Comparison of ENCODE assay signal across 29 cellular contexts in the genomic region with DNA sequence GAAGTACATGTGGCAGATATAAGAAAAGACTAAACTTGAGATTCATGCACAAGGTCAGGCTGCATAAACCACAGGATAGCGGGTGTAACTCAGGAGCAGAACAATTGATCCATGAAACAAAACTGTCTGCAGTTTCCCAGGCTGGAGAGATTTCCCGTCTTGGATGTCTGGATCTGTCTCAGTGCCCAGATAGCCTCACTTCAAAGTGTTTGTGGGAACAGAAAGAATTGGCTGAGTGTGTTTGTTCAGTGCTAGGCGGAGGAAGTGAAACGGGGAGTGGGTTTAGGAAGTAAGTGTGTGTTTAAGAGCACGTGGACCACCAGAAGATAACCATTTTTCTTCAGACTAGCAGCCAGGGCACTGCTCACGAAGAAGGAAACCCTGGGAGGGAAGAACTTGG. TPM values are rescaled to one million over a fixed set of nuclear protein-coding genes. Genes with fewer than 3 reads are reported as not detected.
DNase-seq lines count a peak whose midpoint lies in the region; ATAC-seq, FAIRE-seq and TF ChIP-seq lines count a peak whose summit lies in the region.
"Had no signal": no experiment of that assay in that cellular context is flagged by ENCODE, and none has a peak within 500 bp of the region (broad histone marks: within the 10 kb centered on the region; RNA-seq: fewer than 3 reads in every experiment).

No MANE protein-coding gene starts in this region.

- H3K4me1 ChIP-seq in Loucy (ENCODE audit: insufficient read depth, low read length, poor library complexity, severe bottlenecking): peaks cover 15% of the 10 kb centered on the region
- no peaks in the 10 kb centered on the region; a peak in 2 of 5 replicates for H3K4me1 ChIP-seq in K562 (replicated peaks in 1 of 2; ENCODE audit: control insufficient read depth in 2 of 2, insufficient read depth in 2 of 2, low read length in 2 of 2)
- H3K4me1 ChIP-seq in left lung: no peaks in the 10 kb centered on the region
- H3K4me1 ChIP-seq: testis had no signal

- H3K9me1 ChIP-seq in K562 (ENCODE audit: control insufficient read depth, insufficient read depth, low read length): no peaks in the 10 kb centered on the region

- H3K9ac ChIP-seq in Loucy (ENCODE audit: low read depth, low read length, poor library complexity, severe bottlenecking): no peak overlapping the region
- no peak overlapping the region for H3K9ac ChIP-seq in K562 (ENCODE audit: insufficient read depth in 1 of 2, low read depth in 2 of 2, low read length in 2 of 2)

- in situ Hi-C loops in K562 (cut with MboI): no loop called here

- H3K27ac Mint-ChIP-seq in activated naive CD4-positive, alpha-beta T cell treated with anti-CD3 and anti-CD28 coated beads, Interleukin-2, amount 50 U/mL, for 72 hours: no peak overlapping the region
- H3K27ac Mint-ChIP-seq in activated CD4-positive, alpha-beta T cell treated with anti-CD3 and anti-CD28 coated beads, Interleukin-2, amount 10 ng/mL, durations not matched to agents 24 days and 14 days: no peak overlapping the region
- H3K27ac Mint-ChIP-seq: CD8-positive, alpha-beta T cell had no signal

- no peaks in the 10 kb centered on the region for H3K27me3 ChIP-seq in Loucy (ENCODE audit: insufficient read depth, low read length, poor library complexity, severe bottlenecking)
- no peaks in the 10 kb centered on the region for H3K27me3 ChIP-seq in K562 (ENCODE audit: control insufficient read depth in 2 of 2, insufficient read depth in 2 of 2, low read length in 2 of 2)
- H3K27me3 ChIP-seq in left lung: no peaks in the 10 kb centered on the region
- H3K27me3 ChIP-seq: cardiac muscle cell, testis had no signal

- no peak for TF ChIP-seq EP300 in K562 (IDR thresholded peaks at IDR 0.05; ENCODE audit: low read length)

- H4K20me1 ChIP-seq in Loucy (ENCODE audit: insufficient read depth, low read length, poor library complexity, severe bottlenecking): no peaks in the 10 kb centered on the region
- no peaks in the 10 kb centered on the region for H4K20me1 ChIP-seq in K562 (replicated peaks; ENCODE audit: control insufficient read depth, insufficient read depth, low read length)

- 36% methylated on average over 5 of the region's 6 CpGs for WGBS in K562 (ENCODE audit: insufficient coverage, low coverage, missing lambda C conversion rate)

- H3K4me1 Mint-ChIP-seq in activated CD4-positive, alpha-beta T cell treated with anti-CD3 and anti-CD28 coated beads, Interleukin-2, amount 10 ng/mL, durations not matched to agents 24 days and 14 days: no peaks in the 10 kb centered on the region

- no peaks in the 10 kb centered on the region for H3K36me3 Mint-ChIP-seq in activated naive CD4-positive, alpha-beta T cell treated with anti-CD3 and anti-CD28 coated beads, Interleukin-2, amount 50 U/mL, for 72 hours
- no peaks in the 10 kb centered on the region for H3K36me3 Mint-ChIP-seq in activated CD4-positive, alpha-beta T cell treated with anti-CD3 and anti-CD28 coated beads, Interleukin-2, amount 10 ng/mL, durations not matched to agents 24 days and 14 days (ENCODE audit: low read depth)
- H3K36me3 Mint-ChIP-seq: CD8-positive, alpha-beta T cell had no signal

- H3K27ac ChIP-seq in K562 (ENCODE audit: extremely low read depth, low read depth, low read length) (no peak overlapping the region), left lung (no peak overlapping the region)
- H3K27ac ChIP-seq: cardiac muscle cell, testis, WERI-Rb-1 had no signal

- TF ChIP-seq POLR2A in K562 (conservative IDR thresholded peaks at IDR 0.05): no peak

- intact Hi-C loops in K562 (cut with micrococcal nuclease): no loop called here
- intact Hi-C loops in left lung (cut with DNase I): no loop called here
- intact Hi-C loops in activated CD4-positive, alpha-beta T cell treated with anti-CD3 and anti-CD28 coated beads, Interleukin-2, amount 10 ng/mL, durations not matched to agents 24 days and 14 days (cut with micrococcal nuclease): no loop called here

- H3K36me3 ChIP-seq in Loucy (ENCODE audit: insufficient read depth, low read length) (no peaks in the 10 kb centered on the region), K562 (ENCODE audit: control insufficient read depth, insufficient read depth, low read length) (no peaks in the 10 kb centered on the region), left lung (no peaks in the 10 kb centered on the region)
- H3K36me3 ChIP-seq: cardiac muscle cell, WERI-Rb-1 had no signal

- no peaks in the 10 kb centered on the region for H3K79me2 ChIP-seq in Loucy (ENCODE audit: insufficient read depth, low read length)
- no peaks in the 10 kb centered on the region for H3K79me2 ChIP-seq in K562 (ENCODE audit: control insufficient read depth, insufficient read depth, low read length)

- H3K4me3 ChIP-seq in Loucy (ENCODE audit: low read length, poor library complexity, severe bottlenecking) (no peak overlapping the region), K562 (no peak overlapping the region), left lung (no peak overlapping the region)
- H3K4me3 ChIP-seq: cardiac muscle cell, testis had no signal

- H3K9me3 ChIP-seq in Loucy (ENCODE audit: insufficient read depth, low read depth, low read length) (no peaks in the 10 kb centered on the region), K562 (replicated peaks; ENCODE audit: control insufficient read depth, insufficient read depth, low read depth, low read length) (no peaks in the 10 kb centered on the region), left lung (no peaks in the 10 kb centered on the region)
- H3K9me3 ChIP-seq: testis had no signal

- peaks cover 8% of the 10 kb centered on the region; the same call in 1 of the 2 replicates for H3F3A ChIP-seq in Loucy (ENCODE audit: low read depth)

- H2AFZ ChIP-seq in Loucy (ENCODE audit: low read length): peak overlapping the region; percentile 75; the same call in 1 of the 2 replicates
- peak overlapping the region; percentile 59 for H2AFZ ChIP-seq in K562 (ENCODE audit: low read depth, low read length)

- H3K4me3 Mint-ChIP-seq in activated CD4-positive, alpha-beta T cell treated with anti-CD3 and anti-CD28 coated beads, Interleukin-2, amount 10 ng/mL, durations not matched to agents 24 days and 14 days: no peak overlapping the region
- H3K4me3 Mint-ChIP-seq: CD8-positive, alpha-beta T cell had no signal

- H3K9me2 ChIP-seq in Loucy (replicated peaks; ENCODE audit: low read depth, low read length): no peaks in the 10 kb centered on the region

- H3K4me2 ChIP-seq in Loucy (ENCODE audit: low read depth, low read length, poor library complexity, severe bottlenecking) (no peak overlapping the region), K562 (ENCODE audit: insufficient read depth, low read length) (no peak overlapping the region)

- no peak for TF ChIP-seq RAD21 in K562 (CRISPR knock-in tag; conservative IDR thresholded peaks at IDR 0.05 in 1 of 2, IDR thresholded peaks at IDR 0.05 in 1 of 2)

- POLR2A ChIA-PET in K562 (lab: Yijun Ruan, JAX): no interaction called here

- no peak for FAIRE-seq in K562 (lab: Jason Lieb, UNC)
- FAIRE-seq: frontal cortex, G401.6, HepG2 had no signal

- CTCF ChIA-PET in K562 (lab: Yijun Ruan, JAX; ENCODE audit: low intra/inter-chr PET ratio): no interaction called here

- peaks cover 7% of the 10 kb centered on the region for H3K27me3 Mint-ChIP-seq in activated CD4-positive, alpha-beta T cell treated with anti-CD3 and anti-CD28 coated beads, Interleukin-2, amount 10 ng/mL, durations not matched to agents 24 days and 14 days

- ATAC-seq in K562 (no peak), left lung (peak; percentile 60), GM18909 (IDR thresholded peaks at IDR 0.05; ENCODE audit: poor library complexity, unreplicated experiment) (no peak)
- no peak for ATAC-seq in activated naive CD4-positive, alpha-beta T cell treated with anti-CD3 and anti-CD28 coated beads, Interleukin-2, amount 50 U/mL, for 72 hours
- ATAC-seq: CD8-positive, alpha-beta T cell; HepG2; Panc1 had no signal

- DNase-seq in Ammon's horn (ENCODE audit: low spot score): peak; percentile 75
- no peak for DNase-seq in K562 (ENCODE audit: extremely low read depth in 1 of 4, low spot score in 3 of 4)
- DNase-seq in left lung: no peak
- no peak for DNase-seq in activated naive CD4-positive, alpha-beta T cell treated with anti-CD3 and anti-CD28 coated beads, Interleukin-2, amount 50 U/mL, for 72 hours (ENCODE audit: low spot score in 2 of 2)
- DNase-seq in iPS-NIHi11 (ENCODE audit: low spot score): no peak
- no peak for DNase-seq in activated CD4-positive, alpha-beta T cell treated with anti-CD3 and anti-CD28 coated beads, Interleukin-2, amount 10 ng/mL, durations not matched to agents 24 days and 14 days
- DNase-seq: activated CD4-positive, alpha-beta T cell treated with anti-CD3 and anti-CD28 coated beads, Interleukin-2, amount 50 U/mL, for 4 hours; activated CD8-positive, alpha-beta memory T cell treated with anti-CD3 and anti-CD28 coated beads, Interleukin-2, amount 50 U/mL, for 48 hours; activated effector memory CD4-positive, alpha-beta T cell treated with anti-CD3 and anti-CD28 coated beads, Interleukin-2, amount 50 U/mL, for 16 hours; amniotic stem cell; CD8-positive, alpha-beta T cell; DMS153; erythroblast; NCI-H748 treated with DMSO at 0.1 percent for 48 hours; retina; stimulated activated CD4-positive, alpha-beta T cell treated with anti-CD3 and anti-CD28 coated beads, Interleukin-12 subunit alpha, Interleukin-12 subunit beta, amount 100 ng/mL, for 4 hours; T-helper 2 cell; testis; WERI-Rb-1 had no signal

- TF ChIP-seq CTCF in Loucy (conservative IDR thresholded peaks at IDR 0.05; ENCODE audit: low read length) (no peak), K562 (IDR thresholded peaks at IDR 0.05 in 2 of 3, conservative IDR thresholded peaks at IDR 0.05 in 1 of 3; ENCODE audit: insufficient read depth in 2 of 3, low read depth in 1 of 3, low read length in 3 of 3) (no peak), left lung (IDR thresholded peaks at IDR 0.05) (no peak)

- no TSS peak for BruUV-seq in K562 (replicated peaks; lab: Mats Ljungman, UMichigan)

- H3K9me3 Mint-ChIP-seq in activated naive CD4-positive, alpha-beta T cell treated with anti-CD3 and anti-CD28 coated beads, Interleukin-2, amount 50 U/mL, for 72 hours: no peaks in the 10 kb centered on the region
- no peaks in the 10 kb centered on the region for H3K9me3 Mint-ChIP-seq in activated CD4-positive, alpha-beta T cell treated with anti-CD3 and anti-CD28 coated beads, Interleukin-2, amount 10 ng/mL, durations not matched to agents 24 days and 14 days
- H3K9me3 Mint-ChIP-seq: CD8-positive, alpha-beta T cell had no signal

RNA-seq across cellular contexts. Expression of a gene that starts 1.4 kb away (rescaled TPM):
- total RNA-seq in K562 (2011; cell fraction: chromatin; rRNA removed; ENCODE audit: low replicate concordance): not detected in 2 replicates
- total RNA-seq in K562 (2011; cell fraction: nucleolus; rRNA removed): not detected in 2 replicates
- not detected in 2 replicates for total RNA-seq in K562 (2011; cell fraction: nucleoplasm; rRNA removed)
- not detected in 2 replicates for total RNA-seq in K562 (2014; rRNA removed)
- not detected in 2 replicates for total RNA-seq in K562 (2014; rRNA removed; fragmentation: Illumina TruSeq; extraction: Trizol)
- 0.25 TPM in 1 of 2 replicates, not detected in the other for total RNA-seq in K562 (2015; rRNA removed; fragmentation: Illumina TruSeq; extraction: Trizol)
- total RNA-seq in K562 (2021): 1.9 and 2.3 TPM in 2 replicates
- polyA plus RNA-seq in K562 (2011; rRNA removed): not detected in 2 replicates
- polyA plus RNA-seq in K562 (2011; cell fraction: cytosol; rRNA removed): not detected in 2 replicates
- not detected in 2 replicates for polyA plus RNA-seq in K562 (2011; cell fraction: nucleus; rRNA removed)
- polyA plus RNA-seq in K562 (2012): 0.17 and 0.28 TPM in 2 replicates
- not detected in 2 replicates for polyA plus RNA-seq in K562 (2014; fragmentation: Illumina TruSeq; extraction: Trizol)
- not detected for polyA plus RNA-seq in K562 (2014; fragmentation: Nextera tagmentation; extraction: Ambion mirVana)
- not detected in 2 replicates for polyA plus RNA-seq in K562 (2014; rRNA removed)
- not detected in 2 replicates for polyA minus RNA-seq in K562 (2011; rRNA and poly(A)+ RNA removed)
- 0.76 TPM in 1 of 2 replicates, not detected in the other for polyA minus RNA-seq in K562 (2011; cell fraction: cytosol; rRNA and poly(A)+ RNA removed)
- polyA minus RNA-seq in K562 (2011; cell fraction: nucleus; rRNA and poly(A)+ RNA removed): not detected in 2 replicates
- under 1 TPM; 0.35 to 0.71 TPM for total RNA-seq in left lung
- total RNA-seq in activated naive CD4-positive, alpha-beta T cell treated with anti-CD3 and anti-CD28 coated beads, Interleukin-2, amount 50 U/mL, for 72 hours: under 1 TPM; 0.43 to 0.71 TPM
- 0.47 and 0.50 TPM in 2 replicates for total RNA-seq in activated CD4-positive, alpha-beta T cell treated with anti-CD3 and anti-CD28 coated beads, Interleukin-2, amount 10 ng/mL, durations not matched to agents 24 days and 14 days
- total RNA-seq: cardiac muscle cell, dermis microvascular lymphatic vessel endothelial cell, HepG2, mononuclear cell, SK-MEL-5, testis had no signal
- polyA plus RNA-seq: HepG2 had no signal

RNA-seq across cellular contexts. Expression of a gene that starts 34.7 kb away (rescaled TPM):
- total RNA-seq in K562 (2011; cell fraction: chromatin; rRNA removed; ENCODE audit: low replicate concordance): 112 and 115 TPM in 2 replicates
- total RNA-seq in K562 (2011; cell fraction: nucleolus; rRNA removed): 90.6 and 93.6 TPM in 2 replicates
- 115 and 131 TPM in 2 replicates for total RNA-seq in K562 (2011; cell fraction: nucleoplasm; rRNA removed)
- total RNA-seq in K562 (2014; rRNA removed) (92.5 and 119 TPM in 2 replicates), K562 (2014; rRNA removed; fragmentation: Illumina TruSeq; extraction: Trizol) (163 and 170 TPM in 2 replicates), K562 (2015; rRNA removed; fragmentation: Illumina TruSeq; extraction: Trizol) (141 and 144 TPM in 2 replicates), K562 (2021) (119 and 130 TPM in 2 replicates), left lung (10 to 100 TPM; 37.6 to 84.8 TPM)
- polyA plus RNA-seq in K562 (2011; rRNA removed) (252 and 288 TPM in 2 replicates), K562 (2014; fragmentation: Illumina TruSeq; extraction: Trizol) (198 and 208 TPM in 2 replicates), K562 (2014; fragmentation: Nextera tagmentation; extraction: Ambion mirVana) (100 to 1,000 TPM in 1 of 2 experiments, 10 to 100 TPM in 1; 96.2 to 137 TPM), K562 (2014; rRNA removed) (134 and 143 TPM in 2 replicates)
- 200 and 236 TPM in 2 replicates for polyA plus RNA-seq in K562 (2011; cell fraction: cytosol; rRNA removed)
- polyA plus RNA-seq in K562 (2011; cell fraction: nucleus; rRNA removed): 141 and 192 TPM in 2 replicates
- 88.6 and 90.8 TPM in 2 replicates for polyA plus RNA-seq in K562 (2012)
- polyA minus RNA-seq in K562 (2011; rRNA and poly(A)+ RNA removed): 135 and 159 TPM in 2 replicates
- polyA minus RNA-seq in K562 (2011; cell fraction: cytosol; rRNA and poly(A)+ RNA removed): 92.7 and 94.6 TPM in 2 replicates
- 36.8 and 65.8 TPM in 2 replicates for polyA minus RNA-seq in K562 (2011; cell fraction: nucleus; rRNA and poly(A)+ RNA removed)
- 100 to 1,000 TPM; 167 to 241 TPM for total RNA-seq in activated naive CD4-positive, alpha-beta T cell treated with anti-CD3 and anti-CD28 coated beads, Interleukin-2, amount 50 U/mL, for 72 hours
- total RNA-seq in activated CD4-positive, alpha-beta T cell treated with anti-CD3 and anti-CD28 coated beads, Interleukin-2, amount 10 ng/mL, durations not matched to agents 24 days and 14 days: 155 and 158 TPM in 2 replicates

RNA-seq across cellular contexts. Expression of a gene that starts 42.7 kb away (rescaled TPM):
- total RNA-seq in K562 (2011; cell fraction: chromatin; rRNA removed; ENCODE audit: low replicate concordance): 39.4 and 59.8 TPM in 2 replicates
- 44.1 and 49.7 TPM in 2 replicates for total RNA-seq in K562 (2011; cell fraction: nucleolus; rRNA removed)
- total RNA-seq in K562 (2011; cell fraction: nucleoplasm; rRNA removed): 51.0 and 52.4 TPM in 2 replicates
- total RNA-seq in K562 (2014; rRNA removed) (10.3 and 10.9 TPM in 2 replicates), K562 (2014; rRNA removed; fragmentation: Illumina TruSeq; extraction: Trizol) (8.6 and 10.2 TPM in 2 replicates), K562 (2015; rRNA removed; fragmentation: Illumina TruSeq; extraction: Trizol) (10.7 and 11.7 TPM in 2 replicates), K562 (2021) (15.1 and 20.9 TPM in 2 replicates), left lung (10 to 100 TPM; 24.9 to 40.3 TPM)
- polyA plus RNA-seq in K562 (2011; rRNA removed) (17.7 and 30.2 TPM in 2 replicates), K562 (2014; fragmentation: Illumina TruSeq; extraction: Trizol) (14.9 and 16.6 TPM in 2 replicates), K562 (2014; fragmentation: Nextera tagmentation; extraction: Ambion mirVana) (1 to 10 TPM; 5.3 to 7.4 TPM), K562 (2014; rRNA removed) (16.0 and 18.9 TPM in 2 replicates)
- 20.6 and 21.5 TPM in 2 replicates for polyA plus RNA-seq in K562 (2011; cell fraction: cytosol; rRNA removed)
- polyA plus RNA-seq in K562 (2011; cell fraction: nucleus; rRNA removed): 95.5 and 114 TPM in 2 replicates
- polyA plus RNA-seq in K562 (2012): 14.4 and 21.9 TPM in 2 replicates
- 9.1 and 12.0 TPM in 2 replicates for polyA minus RNA-seq in K562 (2011; rRNA and poly(A)+ RNA removed)
- polyA minus RNA-seq in K562 (2011; cell fraction: cytosol; rRNA and poly(A)+ RNA removed): 4.4 and 6.0 TPM in 2 replicates
- polyA minus RNA-seq in K562 (2011; cell fraction: nucleus; rRNA and poly(A)+ RNA removed): 15.5 and 27.3 TPM in 2 replicates
- 10 to 100 TPM; 29.1 to 90.2 TPM for total RNA-seq in activated naive CD4-positive, alpha-beta T cell treated with anti-CD3 and anti-CD28 coated beads, Interleukin-2, amount 50 U/mL, for 72 hours
- total RNA-seq in activated CD4-positive, alpha-beta T cell treated with anti-CD3 and anti-CD28 coated beads, Interleukin-2, amount 10 ng/mL, durations not matched to agents 24 days and 14 days: 29.5 and 30.7 TPM in 2 replicates

RNA-seq across cellular contexts. Expression of a gene that starts 48.9 kb away (rescaled TPM):
- total RNA-seq in K562 (2011; cell fraction: chromatin; rRNA removed; ENCODE audit: low replicate concordance): 34.9 and 40.9 TPM in 2 replicates
- total RNA-seq in K562 (2011; cell fraction: nucleolus; rRNA removed): 31.0 and 33.6 TPM in 2 replicates
- 40.3 and 47.9 TPM in 2 replicates for total RNA-seq in K562 (2011; cell fraction: nucleoplasm; rRNA removed)
- total RNA-seq in K562 (2014; rRNA removed) (157 and 188 TPM in 2 replicates), K562 (2014; rRNA removed; fragmentation: Illumina TruSeq; extraction: Trizol) (49.5 and 50.2 TPM in 2 replicates), K562 (2015; rRNA removed; fragmentation: Illumina TruSeq; extraction: Trizol) (54.8 and 63.8 TPM in 2 replicates), K562 (2021) (142 and 143 TPM in 2 replicates), left lung (100 to 1,000 TPM; 115 to 138 TPM)
- polyA plus RNA-seq in K562 (2011; rRNA removed) (224 and 225 TPM in 2 replicates), K562 (2014; fragmentation: Illumina TruSeq; extraction: Trizol) (212 and 274 TPM in 2 replicates), K562 (2014; fragmentation: Nextera tagmentation; extraction: Ambion mirVana) (100 to 1,000 TPM; 158 to 234 TPM), K562 (2014; rRNA removed) (218 and 222 TPM in 2 replicates)
- 321 and 341 TPM in 2 replicates for polyA plus RNA-seq in K562 (2011; cell fraction: cytosol; rRNA removed)
- polyA plus RNA-seq in K562 (2011; cell fraction: nucleus; rRNA removed): 175 and 219 TPM in 2 replicates
- polyA plus RNA-seq in K562 (2012): 161 and 174 TPM in 2 replicates
- polyA minus RNA-seq in K562 (2011; rRNA and poly(A)+ RNA removed): 141 and 166 TPM in 2 replicates
- 59.7 and 65.9 TPM in 2 replicates for polyA minus RNA-seq in K562 (2011; cell fraction: cytosol; rRNA and poly(A)+ RNA removed)
- polyA minus RNA-seq in K562 (2011; cell fraction: nucleus; rRNA and poly(A)+ RNA removed): 14.0 and 29.0 TPM in 2 replicates
- total RNA-seq in activated naive CD4-positive, alpha-beta T cell treated with anti-CD3 and anti-CD28 coated beads, Interleukin-2, amount 50 U/mL, for 72 hours: 100 to 1,000 TPM; 171 to 234 TPM
- total RNA-seq in activated CD4-positive, alpha-beta T cell treated with anti-CD3 and anti-CD28 coated beads, Interleukin-2, amount 10 ng/mL, durations not matched to agents 24 days and 14 days: 239 and 242 TPM in 2 replicates

RNA-seq across cellular contexts. Expression of a gene that starts 49.3 kb away (rescaled TPM):
- total RNA-seq in K562 (2011; cell fraction: chromatin; rRNA removed; ENCODE audit: low replicate concordance): 124 and 166 TPM in 2 replicates
- total RNA-seq in K562 (2011; cell fraction: nucleolus; rRNA removed): 148 and 154 TPM in 2 replicates
- total RNA-seq in K562 (2011; cell fraction: nucleoplasm; rRNA removed): 122 and 133 TPM in 2 replicates
- total RNA-seq in K562 (2014; rRNA removed) (47.8 and 48.9 TPM in 2 replicates), K562 (2014; rRNA removed; fragmentation: Illumina TruSeq; extraction: Trizol) (35.6 and 36.9 TPM in 2 replicates), K562 (2015; rRNA removed; fragmentation: Illumina TruSeq; extraction: Trizol) (42.3 and 44.1 TPM in 2 replicates), K562 (2021) (31.4 and 39.1 TPM in 2 replicates), left lung (10 to 100 TPM; 29.0 to 37.9 TPM)
- polyA plus RNA-seq in K562 (2011; rRNA removed) (49.3 and 65.2 TPM in 2 replicates), K562 (2014; fragmentation: Illumina TruSeq; extraction: Trizol) (31.4 and 36.4 TPM in 2 replicates), K562 (2014; fragmentation: Nextera tagmentation; extraction: Ambion mirVana) (10 to 100 TPM; 32.1 to 59.2 TPM), K562 (2014; rRNA removed) (51.1 and 61.1 TPM in 2 replicates)
- polyA plus RNA-seq in K562 (2011; cell fraction: cytosol; rRNA removed): 108 and 117 TPM in 2 replicates
- polyA plus RNA-seq in K562 (2011; cell fraction: nucleus; rRNA removed): 143 and 149 TPM in 2 replicates
- 37.0 and 40.1 TPM in 2 replicates for polyA plus RNA-seq in K562 (2012)
- polyA minus RNA-seq in K562 (2011; rRNA and poly(A)+ RNA removed): 73.0 and 76.7 TPM in 2 replicates
- 25.3 and 34.6 TPM in 2 replicates for polyA minus RNA-seq in K562 (2011; cell fraction: cytosol; rRNA and poly(A)+ RNA removed)
- 63.1 and 78.1 TPM in 2 replicates for polyA minus RNA-seq in K562 (2011; cell fraction: nucleus; rRNA and poly(A)+ RNA removed)
- total RNA-seq in activated naive CD4-positive, alpha-beta T cell treated with anti-CD3 and anti-CD28 coated beads, Interleukin-2, amount 50 U/mL, for 72 hours: 10 to 100 TPM; 43.3 to 58.6 TPM
- total RNA-seq in activated CD4-positive, alpha-beta T cell treated with anti-CD3 and anti-CD28 coated beads, Interleukin-2, amount 10 ng/mL, durations not matched to agents 24 days and 14 days: 69.8 and 76.9 TPM in 2 replicates
